31 cellular contexts compared by ENCODE assay signal in the genomic region with DNA sequence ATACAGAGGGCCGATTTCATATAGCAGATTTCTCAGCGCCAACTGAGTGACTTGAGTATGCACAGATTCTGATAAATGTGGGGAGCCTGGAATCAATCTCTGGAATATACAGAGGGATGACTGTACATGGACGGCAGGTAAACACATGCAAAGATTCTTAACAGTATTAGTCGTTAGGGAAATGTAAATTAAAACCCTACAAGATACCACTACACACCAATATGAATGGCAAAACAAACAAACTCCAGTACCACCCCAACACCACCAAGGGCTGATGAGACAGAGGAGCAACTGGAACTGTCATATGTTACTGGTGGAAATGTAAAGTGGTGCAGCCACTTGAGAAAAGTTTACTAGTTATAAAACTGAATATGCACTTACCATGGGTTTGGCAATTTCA.
"Had no signal": no experiment of that assay in that cellular context is flagged by ENCODE, and none has a peak within 500 bp of the region (broad histone marks: within the 10 kb centered on the region; RNA-seq: fewer than 3 reads in every experiment).

No MANE protein-coding gene starts in this region.

- H3K9me3 ChIP-seq: body of pancreas, breast epithelium had no signal

- H3K27ac ChIP-seq: body of pancreas, brain microvascular endothelial cell, breast epithelium, cardiac muscle cell, VCaP had no signal

- H3K4me1 ChIP-seq: breast epithelium had no signal

- H3K4me3 ChIP-seq: body of pancreas, breast epithelium, cardiac muscle cell had no signal

- ATAC-seq: activated CD8-positive, alpha-beta memory T cell treated with anti-CD3 and anti-CD28 coated beads, Interleukin-2, amount 10 ng/mL, durations not matched to agents 7 days and 5 days; activated CD8-positive, alpha-beta T cell treated with anti-CD3 and anti-CD28 coated beads, Interleukin-2, amount 10 ng/mL, durations not matched to agents 7 days and 5 days; activated naive CD8-positive, alpha-beta T cell treated with anti-CD3 and anti-CD28 coated beads, Interleukin-2, amount 50 U/mL, for 24 hours; body of pancreas had no signal

- DNase-seq: activated B cell treated with CpG ODN at 0.5 μM for 24 hours; activated CD4-positive, alpha-beta memory T cell treated with anti-CD3 and anti-CD28 coated beads for 36 hours; activated CD4-positive, alpha-beta T cell treated with anti-CD3 and anti-CD28 coated beads for 4 hours; activated CD4-positive, alpha-beta T cell treated with anti-CD3 and anti-CD28 coated beads, Interleukin-2, amount 10 ng/mL, durations not matched to agents 24 days and 14 days; activated CD4-positive, alpha-beta T cell treated with anti-CD3 and anti-CD28 coated beads, Interleukin-2, amount 50 U/mL, for 1 hour; activated CD4-positive, alpha-beta T cell treated with anti-CD3 and anti-CD28 coated beads, Interleukin-2, amount 50 U/mL, for 4 hours; activated CD4-positive, CD25-positive, alpha-beta regulatory T cell treated with anti-CD3 and anti-CD28 coated beads, Interleukin-2, amount 50 U/mL, for 72 hours; activated CD8-positive, alpha-beta memory T cell treated with anti-CD3 and anti-CD28 coated beads for 24 hours; activated CD8-positive, alpha-beta memory T cell treated with anti-CD3 and anti-CD28 coated beads, Interleukin-2, amount 10 ng/mL, durations not matched to agents 7 days and 5 days; activated CD8-positive, alpha-beta memory T cell treated with anti-CD3 and anti-CD28 coated beads, Interleukin-2, amount 50 U/mL, for 48 hours; activated CD8-positive, alpha-beta T cell treated with anti-CD3 and anti-CD28 coated beads, Interleukin-2, amount 10 ng/mL, durations not matched to agents 7 days and 5 days; activated effector memory CD4-positive, alpha-beta T cell treated with Interleukin-2 at 50 U/mL for 16 hours; activated gamma-delta T cell; activated naive CD4-positive, alpha-beta T cell treated with anti-CD3 and anti-CD28 coated beads, Interleukin-2, amount 10 ng/mL, durations not matched to agents 7 days and 5 days; activated naive CD4-positive, alpha-beta T cell treated with Interleukin-2 at 50 U/mL for 16 hours; activated naive CD8-positive, alpha-beta T cell treated with anti-CD3 and anti-CD28 coated beads, Interleukin-2, amount 10 ng/mL, durations not matched to agents 7 days and 5 days; activated naive CD8-positive, alpha-beta T cell treated with anti-CD3 and anti-CD28 coated beads, Interleukin-2, amount 50 U/mL, for 24 hours; activated T-cell treated with anti-CD3 and anti-CD28 coated beads, Interleukin-2, amount 50 U/mL, for 24 hours; activated T-cell treated with anti-CD3 and anti-CD28 coated beads, Interleukin-2, amount 50 U/mL, for 48 hours; aorta; body of pancreas; brain microvascular endothelial cell; cerebellar nuclear complex; T-helper 1 cell; T-helper 2 cell; T-helper 9 cell had no signal

- H3K36me3 ChIP-seq: brain microvascular endothelial cell, breast epithelium, cardiac muscle cell had no signal

- H3K27me3 ChIP-seq: body of pancreas, brain microvascular endothelial cell, breast epithelium, cardiac muscle cell had no signal

- FAIRE-seq: astrocyte, TTC549 had no signal
